Comparison of ENCODE assay signal across 24 cellular contexts in genomic region chr4:45094676-45095075, GRCh38.
"Had no signal": no experiment of that assay in that cellular context is flagged by ENCODE, and none has a peak within 500 bp of the region (broad histone marks: within the 10 kb centered on the region; RNA-seq: fewer than 3 reads in every experiment).

No MANE protein-coding gene starts in this region.

- H3K4me1 ChIP-seq: neural progenitor cell, parathyroid adenoma, psoas muscle, tibial nerve, uterus had no signal

- H3K36me3 ChIP-seq: neutrophil, tibial nerve, uterus had no signal

- H3K9me3 ChIP-seq: neutrophil, psoas muscle, uterus had no signal

- ATAC-seq: left lobe of liver; natural killer cell; psoas muscle; sciatic nerve; stimulated activated effector memory CD8-positive, alpha-beta T cell treated with anti-CD3 and anti-CD28 coated beads, Interleukin-12 subunit alpha, Interleukin-12 subunit beta, amount 100 ng/mL, for 72 hours had no signal

- H3K4me3 ChIP-seq: hepatocyte, lung, neural progenitor cell, psoas muscle, skin epidermis, tibial nerve, uterus had no signal

- H3K27ac ChIP-seq: hepatocyte, neural progenitor cell, neutrophil, parathyroid adenoma, psoas muscle, skin epidermis, tibial nerve, uterus had no signal

- DNase-seq: head of caudate nucleus; kidney glomerular epithelial cell; left cardiac atrium; mesendoderm; naive B cell; natural killer cell; nephron progenitor cell; occipital lobe; psoas muscle; stimulated activated CD4-positive, alpha-beta T cell treated with anti-CD3 and anti-CD28 coated beads, Interleukin-12 subunit alpha, Interleukin-12 subunit beta, amount 100 ng/mL, for 4 hours; stimulated activated CD4-positive, alpha-beta T cell treated with anti-CD3 and anti-CD28 coated beads, Interleukin-15, amount 100 ng/mL, for 24 hours; stimulated activated CD4-positive, alpha-beta T cell treated with anti-CD3 and anti-CD28 coated beads, Interleukin-4, amount 100 ng/mL, for 24 hours; stimulated activated naive CD4-positive, alpha-beta T cell; uterus had no signal

- H3K27me3 ChIP-seq: hepatocyte, neural progenitor cell, neutrophil, tibial nerve, uterus had no signal
